Comparison of ENCODE assay signal across 10 cellular contexts in genomic region chrX:17007134-17007768, GRCh38.
DNase-seq lines count a peak whose midpoint lies in the region; ATAC-seq and TF ChIP-seq lines count a peak whose summit lies in the region.
"Had no signal": no experiment of that assay in that cellular context is flagged by ENCODE, and none has a peak within 500 bp of the region (broad histone marks: within the 10 kb centered on the region; RNA-seq: fewer than 3 reads in every experiment).

No MANE protein-coding gene starts in this region.

- no peaks in the 10 kb centered on the region for H3K79me2 ChIP-seq in GM23248 (ENCODE audit: insufficient read depth)

- TF ChIP-seq CTCF in AG09319 (IDR thresholded peaks at IDR 0.05; ENCODE audit: low read depth, low read length): peak; percentile 10; the same call in 1 of the 2 replicates

- no peaks in the 10 kb centered on the region for H3K27me3 ChIP-seq in GM23248 (replicated peaks; ENCODE audit: insufficient read depth)

- no peak overlapping the region for H3K9ac ChIP-seq in GM23248

- H2AFZ ChIP-seq in GM23248: no peak overlapping the region

- H3K9me3 ChIP-seq in GM23248 (ENCODE audit: low read depth): no peaks in the 10 kb centered on the region

- no peaks in the 10 kb centered on the region for H3K4me1 ChIP-seq in GM23248 (ENCODE audit: insufficient read depth)

- H3K4me3 ChIP-seq in GM23248: no peak overlapping the region

- H3K9me2 ChIP-seq in GM23248 (ENCODE audit: insufficient read depth): no peaks in the 10 kb centered on the region

- H4K20me1 ChIP-seq in GM23248 (ENCODE audit: insufficient read depth): no peaks in the 10 kb centered on the region

- 48 to 49% methylated on average over 8 of the region's 8 CpGs for WGBS in GM23248 (ENCODE audit: low coverage in 1 of 2, low lambda C conversion rate in 2 of 2, missing lambda C conversion rate in 2 of 2), 2 experiments

- H3K27ac ChIP-seq in GM23248: no peak overlapping the region

- no peaks in the 10 kb centered on the region for H3F3A ChIP-seq in GM23248 (ENCODE audit: insufficient read depth)

- H3K36me3 ChIP-seq in GM23248 (ENCODE audit: low read depth): no peaks in the 10 kb centered on the region

- DNase-seq in AG09319 (ENCODE audit: extremely low read depth, low read depth) (no peak), GM23248 (peak; percentile 31), SK-N-DZ (ENCODE audit: low spot score) (peak; percentile 19), iPS-NIHi7 (ENCODE audit: extremely low spot score) (peak; percentile 74), MV-4-11 (lab: John Stamatoyannopoulos, UW) (no peak), NCI-H1436 treated with DMSO at 0.1 percent for 48 hours (lab: John Stamatoyannopoulos, UW) (no peak), GM19238 (ENCODE audit: insufficient read length, low spot score) (no peak)
- DNase-seq: activated CD4-positive, alpha-beta T cell treated with anti-CD3 and anti-CD28 coated beads, Interleukin-2, amount 50 U/mL, for 4 hours; effector memory CD4-positive, alpha-beta T cell had no signal

- in situ Hi-C loops in GM23248 (cut with MboI): no loop called here

- no peak overlapping the region for H3K4me2 ChIP-seq in GM23248 (ENCODE audit: unreplicated experiment)

- no peak for ATAC-seq in GM19395 (IDR thresholded peaks at IDR 0.05; ENCODE audit: unreplicated experiment)

Comparison
In these comparisons a context has a peak if more than half of its experiments do, and no peak if none do; other contexts are left out.
1. DNase-seq: peak in GM23248 (single experiment), SK-N-DZ (single experiment) and iPS-NIHi7 (single experiment); none in AG09319 (single experiment), MV-4-11 (single experiment), NCI-H1436 treated with DMSO at 0.1 percent for 48 hours (single experiment) and GM19238 (single experiment).